Comparison of ENCODE assay signal across 1 cellular context in the genomic region with DNA sequence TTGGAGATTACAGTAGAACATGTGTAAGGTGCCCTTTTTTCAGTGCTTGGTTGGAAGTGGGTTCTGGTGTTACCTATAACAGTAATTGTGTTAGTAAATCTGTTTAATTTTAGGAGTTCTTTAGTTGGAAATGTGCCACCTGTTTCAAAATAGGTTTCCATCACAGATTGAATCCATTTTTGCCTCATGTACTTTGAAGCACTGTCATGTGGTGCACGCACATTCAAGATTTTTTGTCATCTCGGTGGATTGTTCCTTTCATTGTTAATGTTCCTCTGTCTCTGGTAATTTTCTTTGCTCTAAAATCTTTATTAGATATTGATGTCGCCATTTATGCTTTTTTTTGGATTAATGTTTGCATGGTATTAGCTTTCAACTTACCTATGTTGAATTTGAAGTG.
TF ChIP-seq lines count a peak whose summit lies in the region.

No MANE protein-coding gene starts in this region.

TF ChIP-seq in H1, 55 proteins besides CTCF, POLR2A, EP300 and RAD21 (continued from another document):
- TF ChIP-seq, protein P1, sequence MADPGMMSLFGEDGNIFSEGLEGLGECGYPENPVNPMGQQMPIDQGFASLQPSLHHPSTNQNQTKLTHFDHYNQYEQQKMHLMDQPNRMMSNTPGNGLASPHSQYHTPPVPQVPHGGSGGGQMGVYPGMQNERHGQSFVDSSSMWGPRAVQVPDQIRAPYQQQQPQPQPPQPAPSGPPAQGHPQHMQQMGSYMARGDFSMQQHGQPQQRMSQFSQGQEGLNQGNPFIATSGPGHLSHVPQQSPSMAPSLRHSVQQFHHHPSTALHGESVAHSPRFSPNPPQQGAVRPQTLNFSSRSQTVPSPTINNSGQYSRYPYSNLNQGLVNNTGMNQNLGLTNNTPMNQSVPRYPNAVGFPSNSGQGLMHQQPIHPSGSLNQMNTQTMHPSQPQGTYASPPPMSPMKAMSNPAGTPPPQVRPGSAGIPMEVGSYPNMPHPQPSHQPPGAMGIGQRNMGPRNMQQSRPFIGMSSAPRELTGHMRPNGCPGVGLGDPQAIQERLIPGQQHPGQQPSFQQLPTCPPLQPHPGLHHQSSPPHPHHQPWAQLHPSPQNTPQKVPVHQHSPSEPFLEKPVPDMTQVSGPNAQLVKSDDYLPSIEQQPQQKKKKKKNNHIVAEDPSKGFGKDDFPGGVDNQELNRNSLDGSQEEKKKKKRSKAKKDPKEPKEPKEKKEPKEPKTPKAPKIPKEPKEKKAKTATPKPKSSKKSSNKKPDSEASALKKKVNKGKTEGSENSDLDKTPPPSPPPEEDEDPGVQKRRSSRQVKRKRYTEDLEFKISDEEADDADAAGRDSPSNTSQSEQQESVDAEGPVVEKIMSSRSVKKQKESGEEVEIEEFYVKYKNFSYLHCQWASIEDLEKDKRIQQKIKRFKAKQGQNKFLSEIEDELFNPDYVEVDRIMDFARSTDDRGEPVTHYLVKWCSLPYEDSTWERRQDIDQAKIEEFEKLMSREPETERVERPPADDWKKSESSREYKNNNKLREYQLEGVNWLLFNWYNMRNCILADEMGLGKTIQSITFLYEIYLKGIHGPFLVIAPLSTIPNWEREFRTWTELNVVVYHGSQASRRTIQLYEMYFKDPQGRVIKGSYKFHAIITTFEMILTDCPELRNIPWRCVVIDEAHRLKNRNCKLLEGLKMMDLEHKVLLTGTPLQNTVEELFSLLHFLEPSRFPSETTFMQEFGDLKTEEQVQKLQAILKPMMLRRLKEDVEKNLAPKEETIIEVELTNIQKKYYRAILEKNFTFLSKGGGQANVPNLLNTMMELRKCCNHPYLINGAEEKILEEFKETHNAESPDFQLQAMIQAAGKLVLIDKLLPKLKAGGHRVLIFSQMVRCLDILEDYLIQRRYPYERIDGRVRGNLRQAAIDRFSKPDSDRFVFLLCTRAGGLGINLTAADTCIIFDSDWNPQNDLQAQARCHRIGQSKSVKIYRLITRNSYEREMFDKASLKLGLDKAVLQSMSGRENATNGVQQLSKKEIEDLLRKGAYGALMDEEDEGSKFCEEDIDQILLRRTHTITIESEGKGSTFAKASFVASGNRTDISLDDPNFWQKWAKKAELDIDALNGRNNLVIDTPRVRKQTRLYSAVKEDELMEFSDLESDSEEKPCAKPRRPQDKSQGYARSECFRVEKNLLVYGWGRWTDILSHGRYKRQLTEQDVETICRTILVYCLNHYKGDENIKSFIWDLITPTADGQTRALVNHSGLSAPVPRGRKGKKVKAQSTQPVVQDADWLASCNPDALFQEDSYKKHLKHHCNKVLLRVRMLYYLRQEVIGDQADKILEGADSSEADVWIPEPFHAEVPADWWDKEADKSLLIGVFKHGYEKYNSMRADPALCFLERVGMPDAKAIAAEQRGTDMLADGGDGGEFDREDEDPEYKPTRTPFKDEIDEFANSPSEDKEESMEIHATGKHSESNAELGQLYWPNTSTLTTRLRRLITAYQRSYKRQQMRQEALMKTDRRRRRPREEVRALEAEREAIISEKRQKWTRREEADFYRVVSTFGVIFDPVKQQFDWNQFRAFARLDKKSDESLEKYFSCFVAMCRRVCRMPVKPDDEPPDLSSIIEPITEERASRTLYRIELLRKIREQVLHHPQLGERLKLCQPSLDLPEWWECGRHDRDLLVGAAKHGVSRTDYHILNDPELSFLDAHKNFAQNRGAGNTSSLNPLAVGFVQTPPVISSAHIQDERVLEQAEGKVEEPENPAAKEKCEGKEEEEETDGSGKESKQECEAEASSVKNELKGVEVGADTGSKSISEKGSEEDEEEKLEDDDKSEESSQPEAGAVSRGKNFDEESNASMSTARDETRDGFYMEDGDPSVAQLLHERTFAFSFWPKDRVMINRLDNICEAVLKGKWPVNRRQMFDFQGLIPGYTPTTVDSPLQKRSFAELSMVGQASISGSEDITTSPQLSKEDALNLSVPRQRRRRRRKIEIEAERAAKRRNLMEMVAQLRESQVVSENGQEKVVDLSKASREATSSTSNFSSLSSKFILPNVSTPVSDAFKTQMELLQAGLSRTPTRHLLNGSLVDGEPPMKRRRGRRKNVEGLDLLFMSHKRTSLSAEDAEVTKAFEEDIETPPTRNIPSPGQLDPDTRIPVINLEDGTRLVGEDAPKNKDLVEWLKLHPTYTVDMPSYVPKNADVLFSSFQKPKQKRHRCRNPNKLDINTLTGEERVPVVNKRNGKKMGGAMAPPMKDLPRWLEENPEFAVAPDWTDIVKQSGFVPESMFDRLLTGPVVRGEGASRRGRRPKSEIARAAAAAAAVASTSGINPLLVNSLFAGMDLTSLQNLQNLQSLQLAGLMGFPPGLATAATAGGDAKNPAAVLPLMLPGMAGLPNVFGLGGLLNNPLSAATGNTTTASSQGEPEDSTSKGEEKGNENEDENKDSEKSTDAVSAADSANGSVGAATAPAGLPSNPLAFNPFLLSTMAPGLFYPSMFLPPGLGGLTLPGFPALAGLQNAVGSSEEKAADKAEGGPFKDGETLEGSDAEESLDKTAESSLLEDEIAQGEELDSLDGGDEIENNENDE (IDR thresholded peaks at IDR 0.05; ENCODE audit: insufficient replicate concordance, low read length), result no peak
- TF ChIP-seq EZH2 (IDR thresholded peaks at IDR 0.05; ENCODE audit: low read depth, low read length, severe bottlenecking), result no peak
- TF ChIP-seq TAF1 (IDR thresholded peaks at IDR 0.05; ENCODE audit: low read depth, low read length), result no peak
- TF ChIP-seq SAP30 (IDR thresholded peaks at IDR 0.05; ENCODE audit: insufficient read depth, insufficient replicate concordance, low read length), result no peak
- TF ChIP-seq ASH2L (IDR thresholded peaks at IDR 0.05; ENCODE audit: low read length), result no peak
- no peak for TF ChIP-seq RFX5 (IDR thresholded peaks at IDR 0.05; ENCODE audit: borderline replicate concordance, low read depth, low read length)
